ENCODE assay signal across 25 cellular contexts in the genomic region with DNA sequence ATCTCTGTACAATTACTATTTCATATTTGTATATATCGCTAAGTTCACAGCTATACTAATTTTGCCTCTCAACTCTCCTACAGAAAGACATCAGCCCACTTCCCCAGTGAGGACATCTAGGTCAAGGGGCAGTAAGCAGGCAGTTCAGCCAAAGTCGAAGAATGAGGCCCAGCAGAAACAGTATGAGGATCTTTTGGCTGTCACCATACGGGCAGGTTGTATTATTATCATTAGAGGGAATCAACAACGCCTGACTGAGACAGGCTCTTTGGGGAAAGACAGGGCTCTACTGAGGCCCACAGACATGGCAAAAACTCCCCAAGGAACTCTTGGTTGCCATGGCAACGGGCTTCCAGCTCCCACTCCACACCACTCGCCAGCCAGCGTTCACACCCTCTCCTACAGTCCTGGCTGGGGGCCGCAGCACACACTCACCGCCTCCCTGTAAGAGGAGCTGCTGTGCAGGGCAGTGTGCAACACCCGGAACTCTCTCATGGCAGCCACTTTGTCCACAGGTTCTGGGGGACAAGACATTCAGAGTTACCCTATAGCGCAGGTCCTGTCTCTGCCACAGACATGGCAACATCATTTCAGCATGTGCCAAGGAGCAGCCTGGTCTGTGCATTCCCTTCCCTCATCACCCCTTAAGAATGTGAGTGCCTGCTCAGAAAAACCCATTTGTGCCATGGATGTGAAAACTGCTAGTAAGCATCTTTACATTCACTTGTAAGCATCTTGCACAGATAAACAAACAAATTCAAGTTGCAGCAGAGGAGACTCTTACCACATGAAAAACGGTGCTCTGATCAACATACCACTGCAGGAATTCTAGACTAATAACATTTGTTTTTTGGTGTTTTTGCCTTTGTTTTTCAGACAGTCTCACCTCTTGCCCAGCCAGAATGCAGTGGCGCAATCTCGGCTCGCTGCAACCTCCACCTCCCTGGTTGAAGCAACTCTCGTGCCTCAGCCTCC. TPM values are rescaled to one million over a fixed set of nuclear protein-coding genes. Genes with fewer than 3 reads are reported as not detected.
DNase-seq lines count a peak whose midpoint lies in the region; ATAC-seq and TF ChIP-seq lines count a peak whose summit lies in the region.
"Had no signal": no experiment of that assay in that cellular context is flagged by ENCODE, and none has a peak within 500 bp of the region (broad histone marks: within the 10 kb centered on the region; RNA-seq: fewer than 3 reads in every experiment).

No MANE protein-coding gene starts in this region.

- H3K4me1 ChIP-seq in endodermal cell (ENCODE audit: control insufficient read depth, insufficient read depth, low read length) = peaks cover 8% of the 10 kb centered on the region
- H3K4me1 ChIP-seq: lower lobe of right lung, psoas muscle had no signal

- peaks cover 23% of the 10 kb centered on the region for H3K36me3 ChIP-seq in endodermal cell (ENCODE audit: control insufficient read depth, insufficient read depth, low read length)

- no peak overlapping the region for H3K27ac ChIP-seq in endodermal cell (ENCODE audit: low read depth, low read length)
- H3K27ac ChIP-seq: coronary artery, KMS-11, lower lobe of right lung, neutrophil, psoas muscle, upper lobe of left lung had no signal

- H3K36me3 Mint-ChIP-seq in endodermal cell (ENCODE audit: low read depth) (peaks cover 57% of the 10 kb centered on the region), nephron progenitor cell (ENCODE audit: low read depth) (peaks cover 60% of the 10 kb centered on the region)
- peaks cover 38% of the 10 kb centered on the region for H3K36me3 Mint-ChIP-seq in activated CD4-positive, alpha-beta T cell treated with anti-CD3 and anti-CD28 coated beads for 36 hours (ENCODE audit: low read depth)

- no peaks in the 10 kb centered on the region for H3K9me3 Mint-ChIP-seq in stimulated activated naive CD8-positive, alpha-beta T cell treated with anti-CD3 and anti-CD28 coated beads, Interleukin-15, amount 100 ng/mL, for 72 hours
- H3K9me3 Mint-ChIP-seq in endodermal cell = no peaks in the 10 kb centered on the region
- H3K9me3 Mint-ChIP-seq in nephron progenitor cell = no peaks in the 10 kb centered on the region
- no peaks in the 10 kb centered on the region for H3K9me3 Mint-ChIP-seq in activated CD4-positive, alpha-beta T cell treated with anti-CD3 and anti-CD28 coated beads for 36 hours (ENCODE audit: low read depth)
- H3K9me3 Mint-ChIP-seq: activated CD8-positive, alpha-beta T cell treated with anti-CD3 and anti-CD28 coated beads for 36 hours had no signal

- no peaks in the 10 kb centered on the region for H3K9me3 ChIP-seq in endodermal cell (ENCODE audit: control insufficient read depth, low read length)
- H3K9me3 ChIP-seq: lower lobe of right lung, neutrophil, psoas muscle, upper lobe of left lung had no signal

- no peaks in the 10 kb centered on the region for H3K27me3 Mint-ChIP-seq in stimulated activated naive CD8-positive, alpha-beta T cell treated with anti-CD3 and anti-CD28 coated beads, Interleukin-15, amount 100 ng/mL, for 72 hours
- H3K27me3 Mint-ChIP-seq in endodermal cell (ENCODE audit: insufficient read depth) (no peaks in the 10 kb centered on the region), nephron progenitor cell (ENCODE audit: low read depth, poor library complexity) (peaks cover 3% of the 10 kb centered on the region)
- H3K27me3 Mint-ChIP-seq in activated CD4-positive, alpha-beta T cell treated with anti-CD3 and anti-CD28 coated beads for 36 hours = no peaks in the 10 kb centered on the region
- H3K27me3 Mint-ChIP-seq: activated CD8-positive, alpha-beta T cell treated with anti-CD3 and anti-CD28 coated beads for 36 hours had no signal

- 93% methylated on average over 16 of the region's 16 CpGs for WGBS in endodermal cell (ENCODE audit: insufficient coverage in 1 of 2, insufficient read length in 1 of 2), 2 experiments

- no peak overlapping the region for H3K27ac Mint-ChIP-seq in stimulated activated naive CD8-positive, alpha-beta T cell treated with anti-CD3 and anti-CD28 coated beads, Interleukin-15, amount 100 ng/mL, for 72 hours
- no peak overlapping the region for H3K27ac Mint-ChIP-seq in endodermal cell
- H3K27ac Mint-ChIP-seq in nephron progenitor cell = peak overlapping the region; percentile 12
- no peak overlapping the region for H3K27ac Mint-ChIP-seq in activated CD4-positive, alpha-beta T cell treated with anti-CD3 and anti-CD28 coated beads for 36 hours

- TF ChIP-seq CTCF in endodermal cell (conservative IDR thresholded peaks at IDR 0.05) (no peak), nephron progenitor cell (IDR thresholded peaks at IDR 0.05) (no peak)

- H3K27me3 ChIP-seq in endodermal cell (ENCODE audit: control insufficient read depth, insufficient read depth, low read length, poor library complexity, severe bottlenecking) = no peaks in the 10 kb centered on the region
- H3K27me3 ChIP-seq: neutrophil, upper lobe of left lung had no signal

- no peak overlapping the region for H3K4me3 ChIP-seq in endodermal cell (ENCODE audit: low read length)
- H3K4me3 ChIP-seq: coronary artery, lower lobe of right lung, psoas muscle, upper lobe of left lung had no signal

- no peak overlapping the region for H3K9ac ChIP-seq in endodermal cell (ENCODE audit: extremely low read depth, low read length, poor library complexity, severe bottlenecking)
- H3K9ac ChIP-seq: KMS-11 had no signal

- POLR2A ChIA-PET in activated CD4-positive, alpha-beta T cell treated with anti-CD3 and anti-CD28 coated beads for 36 hours (lab: Charles Lee) = interaction anchor here (0.6 kb wide), 1 partner anchor 33 kb away, joined by 3 read pairs; no protein-coding TSS in a partner anchor

- CTCF ChIA-PET in activated CD4-positive, alpha-beta T cell treated with anti-CD3 and anti-CD28 coated beads for 36 hours (lab: Charles Lee) = interaction anchor here (0.6 to 1.6 kb wide), 5 partner anchors 11 to 727 kb away, joined by 3 to 8 read pairs (median 5); no protein-coding TSS in a partner anchor

- H3K4me3 Mint-ChIP-seq in stimulated activated naive CD8-positive, alpha-beta T cell treated with anti-CD3 and anti-CD28 coated beads, Interleukin-15, amount 100 ng/mL, for 72 hours = no peak overlapping the region
- H3K4me3 Mint-ChIP-seq in endodermal cell (no peak overlapping the region), nephron progenitor cell (no peak overlapping the region)
- no peak overlapping the region for H3K4me3 Mint-ChIP-seq in activated CD4-positive, alpha-beta T cell treated with anti-CD3 and anti-CD28 coated beads for 36 hours
- H3K4me3 Mint-ChIP-seq: activated CD8-positive, alpha-beta T cell treated with anti-CD3 and anti-CD28 coated beads for 36 hours had no signal

- intact Hi-C loops in activated CD4-positive, alpha-beta T cell treated with anti-CD3 and anti-CD28 coated beads for 36 hours (cut with DNase I, micrococcal nuclease) = loop anchor here in 1 of 2 experiments (5.0 kb wide), 1 partner anchor 40 kb away; no protein-coding TSS in a partner anchor

- peaks cover 31% of the 10 kb centered on the region for H3K4me1 Mint-ChIP-seq in stimulated activated naive CD8-positive, alpha-beta T cell treated with anti-CD3 and anti-CD28 coated beads, Interleukin-15, amount 100 ng/mL, for 72 hours
- H3K4me1 Mint-ChIP-seq in endodermal cell (peaks cover 17% of the 10 kb centered on the region), nephron progenitor cell (peaks cover 18% of the 10 kb centered on the region)
- peaks cover 18% of the 10 kb centered on the region for H3K4me1 Mint-ChIP-seq in activated CD4-positive, alpha-beta T cell treated with anti-CD3 and anti-CD28 coated beads for 36 hours

- ATAC-seq in stimulated activated naive CD8-positive, alpha-beta T cell treated with anti-CD3 and anti-CD28 coated beads, Interleukin-15, Interleukin-2, amounts not matched to agents 100 U/mL and 50 U/mL, for 24 hours = peak; percentile 19
- ATAC-seq in stimulated activated naive CD8-positive, alpha-beta T cell treated with anti-CD3 and anti-CD28 coated beads, Interleukin-15, amount 100 ng/mL, for 72 hours = no peak
- ATAC-seq in HG03354 (IDR thresholded peaks at IDR 0.05; ENCODE audit: poor library complexity, severe bottlenecking, unreplicated experiment) (no peak), HG02763 (IDR thresholded peaks at IDR 0.05; ENCODE audit: unreplicated experiment) (no peak), HG03460 (IDR thresholded peaks at IDR 0.05; ENCODE audit: unreplicated experiment) (no peak)
- no peak for ATAC-seq in activated CD4-positive, alpha-beta T cell treated with anti-CD3 and anti-CD28 coated beads for 36 hours
- ATAC-seq: activated CD8-positive, alpha-beta T cell treated with anti-CD3 and anti-CD28 coated beads for 36 hours; psoas muscle had no signal

- DNase-seq in stimulated activated naive CD8-positive, alpha-beta T cell treated with anti-CD3 and anti-CD28 coated beads, Interleukin-15, Interleukin-2, amounts not matched to agents 100 U/mL and 50 U/mL, for 24 hours = no peak
- DNase-seq in stimulated activated naive CD8-positive, alpha-beta T cell treated with anti-CD3 and anti-CD28 coated beads, Interleukin-15, amount 100 ng/mL, for 72 hours = no peak
- DNase-seq in endodermal cell (peak; percentile 42), nephron progenitor cell (peak; percentile 57)
- DNase-seq in activated CD4-positive, alpha-beta T cell treated with anti-CD3 and anti-CD28 coated beads for 36 hours = no peak
- DNase-seq: activated CD8-positive, alpha-beta T cell treated with anti-CD3 and anti-CD28 coated beads for 36 hours; activated gamma-delta T cell treated with Interleukin-2 at 50 U/mL for 16 hours; AML-193; DMS53; GF-D8; HCEC 1CT; lower lobe of right lung; NCI-H1436 treated with DMSO at 0.1 percent for 48 hours; NCI-H2171 treated with DMSO at 0.1 percent for 48 hours; NCI-H526 treated with DMSO at 0.1 percent for 48 hours; psoas muscle; RPMI8226; T-helper 1 cell; upper lobe of left lung had no signal

RNA-seq across cellular contexts. Expression of gene UBL7, which starts 8.8 kb away (rescaled TPM):
- 10 to 100 TPM; 38.5 to 52.6 TPM for total RNA-seq in endodermal cell
- 62.0 TPM for polyA plus RNA-seq in endodermal cell (2013, experiment 1 of 2)
- 50.5 TPM for polyA plus RNA-seq in endodermal cell (2013, experiment 2 of 2)
- 10 to 100 TPM; 47.5 to 48.6 TPM for total RNA-seq in activated CD4-positive, alpha-beta T cell treated with anti-CD3 and anti-CD28 coated beads for 36 hours

RNA-seq across cellular contexts. Expression of gene SEMA7A, which starts 18.4 kb away (rescaled TPM):
- total RNA-seq in endodermal cell = 1 to 10 TPM; 8.1 to 8.2 TPM
- 21.8 TPM for polyA plus RNA-seq in endodermal cell (2013, experiment 1 of 2)
- polyA plus RNA-seq in endodermal cell (2013, experiment 2 of 2) = 21.5 TPM
- total RNA-seq in activated CD4-positive, alpha-beta T cell treated with anti-CD3 and anti-CD28 coated beads for 36 hours = 10 to 100 TPM; 57.3 to 57.7 TPM

Comparison
In these comparisons a context has a peak if more than half of its experiments do, and no peak if none do; other contexts are left out.
1. DNase-seq: peak in endodermal cell (single experiment) and nephron progenitor cell (single experiment); none in stimulated activated naive CD8-positive, alpha-beta T cell treated with anti-CD3 and anti-CD28 coated beads, Interleukin-15, Interleukin-2, amounts not matched to agents 100 U/mL and 50 U/mL, for 24 hours (single experiment), stimulated activated naive CD8-positive, alpha-beta T cell treated with anti-CD3 and anti-CD28 coated beads, Interleukin-15, amount 100 ng/mL, for 72 hours (0 of 2) and activated CD4-positive, alpha-beta T cell treated with anti-CD3 and anti-CD28 coated beads for 36 hours (single experiment).
2. RNA of gene SEMA7A, which starts 18.4 kb away (total RNA-seq): 57.3 to 57.7 TPM in activated CD4-positive, alpha-beta T cell treated with anti-CD3 and anti-CD28 coated beads for 36 hours; 8.1 to 8.2 TPM in endodermal cell; every median in the first group is over 4 times any median in the second.